ENCODE assay signal across 9 cellular contexts in genomic region chr7:6446977-6447588, GRCh38. TPM values are rescaled to one million over a fixed set of nuclear protein-coding genes. Genes with fewer than 3 reads are reported as not detected.
DNase-seq lines count a peak whose midpoint lies in the region; ATAC-seq, FAIRE-seq and TF ChIP-seq lines count a peak whose summit lies in the region.
"Had no signal": no experiment of that assay in that cellular context is flagged by ENCODE, and none has a peak within 500 bp of the region (broad histone marks: within the 10 kb centered on the region; RNA-seq: fewer than 3 reads in every experiment).

No MANE protein-coding gene starts in this region.

- H3K27me3 Mint-ChIP-seq in nephron (ENCODE audit: low read depth) = no peaks in the 10 kb centered on the region

- no peaks in the 10 kb centered on the region for H3K9me3 ChIP-seq in OCI-LY1 (ENCODE audit: low read length)
- H3K9me3 ChIP-seq in uterus = no peaks in the 10 kb centered on the region

- no peaks in the 10 kb centered on the region for H4K20me1 ChIP-seq in OCI-LY1 (ENCODE audit: insufficient read depth, low read length)

- 0 out of 2 replicates have a peak overlapping the region, but pooled peaks have one; percentile 31 for H2AFZ ChIP-seq in OCI-LY1 (ENCODE audit: low read length)

- H3K9ac ChIP-seq in OCI-LY1 (ENCODE audit: low read length) = peak overlapping the region; percentile 93

- no peak for TF ChIP-seq CTCF in OCI-LY1 (IDR thresholded peaks at IDR 0.05; ENCODE audit: low read length)
- TF ChIP-seq CTCF in nephron (IDR thresholded peaks at IDR 0.05; ENCODE audit: unreplicated experiment in 3 of 3) = no peak
- no peak for TF ChIP-seq CTCF in uterus (IDR thresholded peaks at IDR 0.05)

- ATAC-seq in GM21526 (IDR thresholded peaks at IDR 0.05; ENCODE audit: low FRiP score, unreplicated experiment) = peak; percentile 28

- H3K36me3 Mint-ChIP-seq in nephron (ENCODE audit: low read depth) = peaks cover 26% of the 10 kb centered on the region

- H3K9me2 ChIP-seq in OCI-LY1 (ENCODE audit: low read depth, low read length) = no peaks in the 10 kb centered on the region

- peaks cover 15% of the 10 kb centered on the region for H3K4me1 ChIP-seq in OCI-LY1 (ENCODE audit: insufficient read depth, low read length, severe bottlenecking)
- peaks cover 0 to 11% of the 10 kb centered on the region in 2 donors for H3K4me1 ChIP-seq in uterus

- intact Hi-C loops in uterus (cut with DNase I; ENCODE audit: low total_unique reads) = no loop called here

- peaks cover 15% of the 10 kb centered on the region for H3K4me1 Mint-ChIP-seq in nephron

- FAIRE-seq in HTR-8/SVneo (lab: Jason Lieb, UNC) = peak; percentile 55
- FAIRE-seq: colon had no signal

- peak overlapping the region; percentile 90 for H3K4me2 ChIP-seq in OCI-LY1 (ENCODE audit: low read length)

- peak overlapping the region; percentile 37 for H3K27ac ChIP-seq in OCI-LY1 (ENCODE audit: low read depth, low read length, poor library complexity, severe bottlenecking)
- peak overlapping the region; percentile 87 to 89 for H3K27ac ChIP-seq in uterus

- H3K4me3 Mint-ChIP-seq in nephron = peak overlapping the region; percentile 95 to 98 (median 97)

- H3K79me2 ChIP-seq in OCI-LY1 (ENCODE audit: insufficient read depth, low read length) = no peaks in the 10 kb centered on the region; the same call in none of the 2 replicates

- no peaks in the 10 kb centered on the region for H3K9me3 Mint-ChIP-seq in nephron

- no peak for TF ChIP-seq POLR2A in uterus (IDR thresholded peaks at IDR 0.05)

- H3K4me3 ChIP-seq in OCI-LY1 (ENCODE audit: low read depth, low read length, poor library complexity, severe bottlenecking) (peak overlapping the region; percentile 85), uterus (peak overlapping the region; percentile 79 to 88)

- no peaks in the 10 kb centered on the region for H3K27me3 ChIP-seq in OCI-LY1 (ENCODE audit: insufficient read depth, low read length)
- H3K27me3 ChIP-seq in uterus = no peaks in the 10 kb centered on the region

- DNase-seq in DMS 273 treated with DMSO at 0.1 percent for 48 hours (lab: John Stamatoyannopoulos, UW) (peak; percentile 40), HTR-8/SVneo (ENCODE audit: insufficient read length, low spot score) (peak; percentile 79), fibroblast of the conjunctiva (ENCODE audit: low read depth) (peak; percentile 57), uterus (peak; percentile 70 to 84)
- peak; percentile 15 for DNase-seq in activated effector memory CD4-positive, alpha-beta T cell treated with Interleukin-2 at 50 U/mL for 16 hours

- peak overlapping the region; percentile 84 to 87 (median 87) for H3K27ac Mint-ChIP-seq in nephron

- no peaks in the 10 kb centered on the region for H3F3A ChIP-seq in OCI-LY1 (ENCODE audit: insufficient read depth, low read length)

- H3K36me3 ChIP-seq in OCI-LY1 (ENCODE audit: insufficient read depth, low read length) (peaks cover 34% of the 10 kb centered on the region), uterus (no peaks in the 10 kb centered on the region)

RNA-seq across cellular contexts. Expression of gene DAGLB, which starts 0.7 kb away (rescaled TPM):
- total RNA-seq in uterus = 10 to 100 TPM in 3 of 4 donors, 1 to 10 TPM in 1; 5.4 to 30.2 (median 19.3) TPM

RNA-seq across cellular contexts. Expression of gene KDELR2, which starts 36.9 kb away (rescaled TPM):
- total RNA-seq in uterus = 100 to 1,000 TPM in 2 of 4 donors, 10 to 100 TPM in 2; 64.0 to 272 (median 95.4) TPM

Comparison
In these comparisons a context has a peak if more than half of its experiments do, and no peak if none do; other contexts are left out.
1. Peak in every context shown above with its lines: DNase-seq, ATAC-seq, H3K4me3 ChIP-seq and H3K27ac ChIP-seq.
2. DNase-seq: peak in every context shown above with its lines; median percentile 79 in HTR-8/SVneo; 77 in uterus; 57 in fibroblast of the conjunctiva; 40 in DMS 273 treated with DMSO at 0.1 percent for 48 hours; 15 in activated effector memory CD4-positive, alpha-beta T cell treated with Interleukin-2 at 50 U/mL for 16 hours.